Comparison of ENCODE assay signal across 21 cellular contexts in the genomic region with DNA sequence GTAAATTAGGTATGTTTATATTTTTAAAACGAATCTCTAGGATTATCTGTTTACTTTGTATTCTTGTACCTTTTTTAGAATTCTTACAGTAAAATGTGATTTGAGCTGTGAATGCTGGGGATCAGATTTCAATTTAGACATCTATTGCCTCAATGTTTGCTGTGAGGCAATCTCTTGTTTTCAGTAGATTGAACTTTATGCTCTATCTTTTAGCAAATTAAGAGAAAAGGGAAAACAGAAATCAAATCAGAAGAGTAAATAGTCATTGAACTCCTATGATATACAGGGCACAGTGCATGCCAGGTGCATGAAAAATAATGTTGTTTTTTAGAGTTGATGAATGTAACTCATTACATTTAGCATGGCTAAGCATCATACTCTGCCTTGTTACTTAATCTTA. TPM values are rescaled to one million over a fixed set of nuclear protein-coding genes. Genes with fewer than 3 reads are reported as not detected.
A peak's percentile ranks its signal among the peaks of the same experiment; 100 is the strongest.
DNase-seq lines count a peak whose midpoint lies in the region; ATAC-seq, FAIRE-seq and TF ChIP-seq lines count a peak whose summit lies in the region.
"Had no signal": no experiment of that assay in that cellular context is flagged by ENCODE, and none has a peak within 500 bp of the region (broad histone marks: within the 10 kb centered on the region; RNA-seq: fewer than 3 reads in every experiment).

No MANE protein-coding gene starts in this region.

- DNase-seq in NCI-H2171 treated with DMSO at 0.1 percent for 48 hours (lab: John Stamatoyannopoulos, UW) (peak; percentile 2), NCI-H2171 (lab: John Stamatoyannopoulos, UW) (no peak), adipocyte (ENCODE audit: low read depth) (peak; percentile 70), lower lobe of right lung (no peak), hippocampal formation (lab: John Stamatoyannopoulos, UW) (no peak), vagina (ENCODE audit: extremely low spot score in 2 of 2) (no peak)
- no peak for DNase-seq in activated CD4-positive, alpha-beta T cell treated with anti-CD3 and anti-CD28 coated beads for 4 hours
- DNase-seq: GF-D8, NCI-H1048, NCI-H1694, NCI-H510A treated with DMSO at 0.1 percent for 48 hours, NCI-H82, Peyer's patch had no signal

- ATAC-seq in lower lobe of right lung, result no peak
- ATAC-seq: Right ventricle myocardium inferior had no signal

- peak overlapping the region; percentile 52 for H3K9ac ChIP-seq in adipocyte (ENCODE audit: low read length)
- H3K9ac ChIP-seq: KMS-11 had no signal

- no peak for TF ChIP-seq CTCF in lower lobe of right lung (IDR thresholded peaks at IDR 0.05)
- TF ChIP-seq CTCF in vagina (IDR thresholded peaks at IDR 0.05), result no peak

- H3K4me3 ChIP-seq in adipocyte (ENCODE audit: low read length) (peak overlapping the region; percentile 47), lower lobe of right lung (no peak overlapping the region), vagina (no peak overlapping the region)
- H3K4me3 ChIP-seq: HAP-1, Peyer's patch, SK-N-MC had no signal

- peak; percentile 89 for FAIRE-seq in islet of Langerhans (lab: Jason Lieb, UNC)
- FAIRE-seq: GM12891, GM18507 had no signal

- H3K9me3 ChIP-seq in adipocyte (ENCODE audit: control insufficient read depth, low read length) (no peaks in the 10 kb centered on the region), lower lobe of right lung (no peaks in the 10 kb centered on the region), vagina (no peaks in the 10 kb centered on the region)
- H3K9me3 ChIP-seq: HAP-1, Peyer's patch had no signal

- intact Hi-C loops in lower lobe of right lung (cut with DNase I), result no loop called here
- intact Hi-C loops in vagina (cut with DNase I), result no loop called here

- H3K27me3 ChIP-seq in adipocyte (replicated peaks; ENCODE audit: control insufficient read depth, insufficient read depth, low read length) (no peaks in the 10 kb centered on the region), lower lobe of right lung (ENCODE audit: low read depth) (no peaks in the 10 kb centered on the region), vagina (no peaks in the 10 kb centered on the region)
- H3K27me3 ChIP-seq: Peyer's patch had no signal

- H3K27ac ChIP-seq in lower lobe of right lung (no peak overlapping the region), vagina (no peak overlapping the region)
- H3K27ac ChIP-seq: C4-2B, KMS-11, Peyer's patch, SK-N-MC had no signal

- H3K36me3 ChIP-seq in adipocyte (ENCODE audit: control insufficient read depth, insufficient read depth, low read length, severe bottlenecking) (no peaks in the 10 kb centered on the region), lower lobe of right lung (peaks cover 52% of the 10 kb centered on the region), vagina (peaks cover 5 to 30% of the 10 kb centered on the region in 2 donors)
- H3K36me3 ChIP-seq: HAP-1 had no signal

- TF ChIP-seq POLR2A in vagina (IDR thresholded peaks at IDR 0.05), result no peak

- peaks cover 46% of the 10 kb centered on the region for H3K4me1 ChIP-seq in adipocyte (ENCODE audit: control insufficient read depth, insufficient read depth, low read length)
- no peaks in the 10 kb centered on the region for H3K4me1 ChIP-seq in lower lobe of right lung
- no peaks in the 10 kb centered on the region for H3K4me1 ChIP-seq in vagina
- H3K4me1 ChIP-seq: Peyer's patch had no signal

RNA-seq across cellular contexts. Expression of gene ZC3H6, which starts 39.5 kb away (rescaled TPM):
- 18.0 TPM for total RNA-seq in lower lobe of right lung
- total RNA-seq in vagina, result 12.0 TPM

Comparison
In these comparisons a context has a peak if more than half of its experiments do, and no peak if none do; other contexts are left out.
1. DNase-seq: peak in NCI-H2171 treated with DMSO at 0.1 percent for 48 hours (single experiment) and adipocyte (single experiment); none in NCI-H2171 (single experiment), activated CD4-positive, alpha-beta T cell treated with anti-CD3 and anti-CD28 coated beads for 4 hours (0 of 2), lower lobe of right lung (single experiment), hippocampal formation (0 of 2) and vagina (0 of 2).